ENCODE assay signal across 8 cellular contexts in the genomic region with DNA sequence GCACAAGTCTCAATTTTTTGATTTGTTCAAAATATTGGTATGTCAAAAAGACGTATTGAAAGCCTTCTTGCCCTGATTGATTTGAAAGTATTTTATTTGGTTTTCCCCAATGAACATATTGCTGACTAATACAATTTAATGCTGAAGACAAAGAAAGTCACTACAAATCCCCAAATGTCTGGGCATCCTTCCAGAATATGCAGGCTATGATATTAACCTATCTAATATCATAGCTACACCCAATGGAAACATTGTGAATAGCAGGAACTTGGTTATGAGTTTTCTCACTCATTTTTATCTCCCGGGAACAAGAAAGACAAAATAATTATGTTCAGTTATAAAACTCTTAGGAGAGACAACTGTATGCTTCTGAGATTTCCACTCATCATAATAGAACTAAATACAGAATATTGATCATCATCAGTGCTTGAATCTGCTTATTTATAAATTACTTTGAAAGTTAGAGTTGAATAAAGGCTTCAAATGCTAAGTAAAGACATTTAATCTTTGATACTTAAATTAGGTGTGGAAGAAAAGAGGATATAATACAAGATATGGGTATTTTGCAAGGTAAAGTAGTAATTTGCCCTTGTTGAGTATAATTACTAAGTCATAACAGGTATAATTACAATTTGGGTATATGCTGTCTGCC.
DNase-seq lines count a peak whose midpoint lies in the region; ATAC-seq and TF ChIP-seq lines count a peak whose summit lies in the region.

No MANE protein-coding gene starts in this region.

- ATAC-seq in sciatic nerve (peak; percentile 73), HG03469 (IDR thresholded peaks at IDR 0.05; ENCODE audit: unreplicated experiment) (no peak)

- no peak for DNase-seq in GM06990 (ENCODE audit: extremely low read depth, insufficient read length)
- DNase-seq in NCI-H526 treated with DMSO at 0.1 percent for 48 hours (lab: John Stamatoyannopoulos, UW): peak; percentile 25
- DNase-seq in esophagus muscularis mucosa (ENCODE audit: extremely low spot score): no peak
- DNase-seq in sciatic nerve (ENCODE audit: low spot score): no peak
- DNase-seq in activated CD8-positive, alpha-beta memory T cell treated with anti-CD3 and anti-CD28 coated beads, Interleukin-2, amount 50 U/mL, for 4 hours: no peak
- DNase-seq in SHP77 treated with DMSO at 0.1 percent for 48 hours (lab: John Stamatoyannopoulos, UW): no peak
- no peak for DNase-seq in T-helper 9 cell

- TF ChIP-seq POLR2A in esophagus muscularis mucosa (IDR thresholded peaks at IDR 0.05; ENCODE audit: low read depth): no peak

- WGBS in esophagus muscularis mucosa: 26% methylated on average over 2 of the region's 2 CpGs

- H3K27ac ChIP-seq in esophagus muscularis mucosa (replicated peaks in 1 of 4): no peak overlapping the region

- H3K4me3 ChIP-seq in GM06990 (replicated peaks; ENCODE audit: low read depth, low read length) (no peak overlapping the region), esophagus muscularis mucosa (no peak overlapping the region)

- H3K9me3 ChIP-seq in esophagus muscularis mucosa: no peaks in the 10 kb centered on the region

- intact Hi-C loops in esophagus muscularis mucosa (cut with DNase I) (loop anchor here (5.0 kb wide), 1 partner anchor 1097 kb away; no protein-coding TSS in a partner anchor), sciatic nerve (cut with DNase I) (no loop called here)

- H3K4me1 ChIP-seq in esophagus muscularis mucosa: peaks cover 14 to 39% (median 33%) of the 10 kb centered on the region in 4 donors

- no peak for TF ChIP-seq EP300 in esophagus muscularis mucosa (IDR thresholded peaks at IDR 0.05)

- TF ChIP-seq CTCF in GM06990 (IDR thresholded peaks at IDR 0.05; ENCODE audit: insufficient read depth, low read length, poor library complexity, severe bottlenecking) (peak; percentile 40), esophagus muscularis mucosa (IDR thresholded peaks at IDR 0.05) (peak; percentile 64 to 78 (median 71))

- no peaks in the 10 kb centered on the region for H3K27me3 ChIP-seq in GM06990 (replicated peaks; ENCODE audit: control insufficient read depth, insufficient read depth, low read length)
- H3K27me3 ChIP-seq in esophagus muscularis mucosa: no peaks in the 10 kb centered on the region

- H3K36me3 ChIP-seq in GM06990 (ENCODE audit: control insufficient read depth, insufficient read depth, low read length) (no peaks in the 10 kb centered on the region), esophagus muscularis mucosa (no peaks in the 10 kb centered on the region)
